In the genomic region with DNA sequence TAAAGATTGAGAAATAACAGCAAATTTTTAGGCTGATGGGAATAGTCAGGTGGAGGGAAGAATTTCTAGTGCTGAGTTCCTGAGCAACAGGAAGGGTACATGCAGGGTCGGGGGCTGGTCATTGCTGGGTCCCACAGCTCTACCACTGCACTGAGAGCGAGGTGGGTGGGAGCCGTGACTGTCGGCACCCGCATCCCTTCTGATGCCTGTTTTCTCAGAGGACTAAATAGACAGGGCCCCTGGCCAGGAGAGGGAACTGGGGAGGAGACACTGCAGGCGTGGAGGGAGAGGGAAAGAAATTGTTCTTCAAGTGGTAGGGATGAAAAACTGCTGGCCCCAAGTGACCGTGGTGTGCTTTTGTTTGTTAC, we compare ENCODE assay signal across 1 cellular context.
A peak's percentile ranks its signal among the peaks of the same experiment; 100 is the strongest.
TF ChIP-seq lines count a peak whose summit lies in the region.

No MANE protein-coding gene starts in this region.

TF ChIP-seq in K562, 482 proteins besides CTCF, POLR2A, EP300 and RAD21:
- TF ChIP-seq HEY1 (CRISPR knock-in tag; IDR thresholded peaks at IDR 0.05; ENCODE audit: borderline replicate concordance), result no peak
- TF ChIP-seq NCOA2 (IDR thresholded peaks at IDR 0.05; ENCODE audit: partially characterized antibody in 2 of 2), result no peak
- TF ChIP-seq POLR2G (IDR thresholded peaks at IDR 0.05; ENCODE audit: low read depth, low read length), result 0 out of 2 replicates have a peak, but pooled peaks have one; percentile 23
- no peak for TF ChIP-seq PTTG1 (tag; IDR thresholded peaks at IDR 0.05; ENCODE audit: low read depth)
- TF ChIP-seq HIVEP1 (CRISPR knock-in tag; IDR thresholded peaks at IDR 0.05), result no peak
- TF ChIP-seq SUPT5H (IDR thresholded peaks at IDR 0.05), result 0 out of 2 replicates have a peak, but pooled peaks have one; percentile 20
- TF ChIP-seq RBFOX2 (IDR thresholded peaks at IDR 0.05; ENCODE audit: low read depth, low read length), result peak; percentile 34
